17 cellular contexts compared by ENCODE assay signal in the genomic region with DNA sequence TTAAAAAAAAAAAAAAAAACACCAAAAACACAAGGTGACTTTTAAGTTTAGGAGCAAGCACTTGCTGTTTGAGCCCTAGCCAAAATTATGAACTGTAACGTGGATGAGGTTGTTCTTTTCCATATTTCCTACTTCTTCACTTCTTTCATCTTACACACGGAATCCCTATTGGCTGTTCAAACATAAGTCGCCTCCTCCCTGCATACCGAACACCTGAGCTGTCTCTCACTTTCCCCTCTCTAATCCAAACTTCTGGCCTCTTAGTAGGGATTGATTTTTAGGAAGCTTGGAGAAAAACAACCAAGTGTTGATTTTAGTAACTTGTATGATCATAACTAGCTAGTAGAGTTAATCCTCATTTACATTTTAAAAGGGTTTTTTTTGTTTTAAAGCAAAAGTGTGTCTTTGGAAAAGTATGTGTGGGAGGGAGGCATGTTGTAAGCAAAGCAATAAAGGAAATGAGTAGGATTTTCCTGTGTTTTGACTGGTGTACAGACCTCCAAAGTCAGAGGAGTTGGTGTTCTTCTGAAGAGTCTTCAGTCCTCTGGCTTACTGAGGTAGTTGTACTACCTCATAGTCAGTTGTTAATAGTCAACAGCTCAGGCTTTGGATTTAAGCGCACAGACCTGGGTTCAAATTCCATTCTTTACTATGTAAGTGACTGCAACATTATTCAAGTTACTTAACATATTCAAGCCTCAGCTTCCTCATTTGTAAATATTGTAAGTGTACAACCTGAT. TPM values are rescaled to one million over a fixed set of nuclear protein-coding genes. Genes with fewer than 3 reads are reported as not detected.
DNase-seq lines count a peak whose midpoint lies in the region; ATAC-seq and TF ChIP-seq lines count a peak whose summit lies in the region.
"Had no signal": no experiment of that assay in that cellular context is flagged by ENCODE, and none has a peak within 500 bp of the region (broad histone marks: within the 10 kb centered on the region; RNA-seq: fewer than 3 reads in every experiment).

No MANE protein-coding gene starts in this region.

- H2AFZ ChIP-seq in hepatocyte: no peak overlapping the region

- no peaks in the 10 kb centered on the region for H3K36me3 ChIP-seq in hepatocyte (replicated peaks; ENCODE audit: insufficient read depth, low read depth)
- no peaks in the 10 kb centered on the region for H3K36me3 ChIP-seq in uterus
- H3K36me3 ChIP-seq in heart right ventricle: peaks cover 0 to 100% (median 31%) of the 10 kb centered on the region in 9 donors

- no peak overlapping the region for H3K4me3 ChIP-seq in hepatocyte
- no peak overlapping the region for H3K4me3 ChIP-seq in uterus
- H3K4me3 ChIP-seq in heart right ventricle: no peak overlapping the region
- H3K4me3 ChIP-seq: upper lobe of left lung had no signal

- H3K9me2 ChIP-seq in hepatocyte (replicated peaks; ENCODE audit: insufficient read depth): no peaks in the 10 kb centered on the region

- peaks cover 27% of the 10 kb centered on the region for H3K79me2 ChIP-seq in hepatocyte

- WGBS in hepatocyte (ENCODE audit: low lambda C conversion rate, missing lambda C conversion rate): 81% methylated on average over 5 of the region's 5 CpGs
- WGBS in heart right ventricle, 2 donors: 82 to 85% methylated on average over 5 of the region's 5 CpGs

- H3K27ac ChIP-seq in hepatocyte (peak overlapping the region; percentile 13), uterus (peak overlapping the region; percentile 42 to 43), heart right ventricle (peak overlapping the region in 1 of 10 donors; percentile 8)
- H3K27ac ChIP-seq: upper lobe of left lung had no signal

- H4K20me1 ChIP-seq in hepatocyte (ENCODE audit: insufficient read depth, poor library complexity, severe bottlenecking): no peaks in the 10 kb centered on the region

- no peaks in the 10 kb centered on the region for H3K9me3 Mint-ChIP-seq in activated naive CD8-positive, alpha-beta T cell (ENCODE audit: low read depth)
- no peaks in the 10 kb centered on the region for H3K9me3 Mint-ChIP-seq in activated naive CD8-positive, alpha-beta T cell treated with anti-CD3 and anti-CD28 coated beads for 36 hours
- H3K9me3 Mint-ChIP-seq in activated T-helper 2 cell treated with anti-CD3 and anti-CD28 coated beads, Interferon-gamma antibody, Interleukin-2, Interleukin-4, amounts not matched to agents 10 μg/mL and 5 μg/mL and 100 μg/mL, durations not matched to agents 14 hours and 24 hours and 36 hours: no peaks in the 10 kb centered on the region

- peaks cover 3% of the 10 kb centered on the region for H3K4me1 ChIP-seq in hepatocyte (ENCODE audit: insufficient read depth)
- H3K4me1 ChIP-seq in uterus: no peaks in the 10 kb centered on the region
- peaks cover 0 to 18% (median 7%) of the 10 kb centered on the region in 9 donors for H3K4me1 ChIP-seq in heart right ventricle

- no peak overlapping the region for H3K4me3 Mint-ChIP-seq in activated naive CD8-positive, alpha-beta T cell
- H3K4me3 Mint-ChIP-seq in activated naive CD8-positive, alpha-beta T cell treated with anti-CD3 and anti-CD28 coated beads for 36 hours: no peak overlapping the region
- no peak overlapping the region for H3K4me3 Mint-ChIP-seq in activated T-helper 2 cell treated with anti-CD3 and anti-CD28 coated beads, Interferon-gamma antibody, Interleukin-2, Interleukin-4, amounts not matched to agents 10 μg/mL and 5 μg/mL and 100 μg/mL, durations not matched to agents 14 hours and 24 hours and 36 hours (ENCODE audit: low read depth)

- H3K27ac Mint-ChIP-seq in activated naive CD8-positive, alpha-beta T cell: peak overlapping the region; percentile 35
- no peak overlapping the region for H3K27ac Mint-ChIP-seq in activated naive CD8-positive, alpha-beta T cell treated with anti-CD3 and anti-CD28 coated beads for 36 hours
- peak overlapping the region; percentile 64 for H3K27ac Mint-ChIP-seq in activated T-helper 2 cell treated with anti-CD3 and anti-CD28 coated beads, Interferon-gamma antibody, Interleukin-2, Interleukin-4, amounts not matched to agents 10 μg/mL and 5 μg/mL and 100 μg/mL, durations not matched to agents 14 hours and 24 hours and 36 hours

- peaks cover 3% of the 10 kb centered on the region for H3K36me3 Mint-ChIP-seq in activated naive CD8-positive, alpha-beta T cell
- H3K36me3 Mint-ChIP-seq in activated naive CD8-positive, alpha-beta T cell treated with anti-CD3 and anti-CD28 coated beads for 36 hours: peaks cover 23% of the 10 kb centered on the region
- H3K36me3 Mint-ChIP-seq in activated T-helper 2 cell treated with anti-CD3 and anti-CD28 coated beads, Interferon-gamma antibody, Interleukin-2, Interleukin-4, amounts not matched to agents 10 μg/mL and 5 μg/mL and 100 μg/mL, durations not matched to agents 14 hours and 24 hours and 36 hours (ENCODE audit: low read depth): peaks cover 72% of the 10 kb centered on the region

- intact Hi-C loops in activated T-helper 2 cell treated with anti-CD3 and anti-CD28 coated beads, Interferon-gamma antibody, Interleukin-2, Interleukin-4, amounts not matched to agents 10 μg/mL and 5 μg/mL and 100 μg/mL, durations not matched to agents 14 hours and 24 hours and 36 hours (cut with micrococcal nuclease): no loop called here
- intact Hi-C loops in uterus (cut with DNase I; ENCODE audit: low total_unique reads) (no loop called here), heart right ventricle (cut with DNase I) (no loop called here)

- H3K9me3 ChIP-seq in hepatocyte (ENCODE audit: low read depth) (no peaks in the 10 kb centered on the region), uterus (no peaks in the 10 kb centered on the region), heart right ventricle (no peaks in the 10 kb centered on the region)
- H3K9me3 ChIP-seq: upper lobe of left lung had no signal

- DNase-seq in activated naive CD8-positive, alpha-beta T cell treated with anti-CD3 and anti-CD28 coated beads for 36 hours: no peak
- DNase-seq in activated T-helper 2 cell treated with anti-CD3 and anti-CD28 coated beads, Interferon-gamma antibody, Interleukin-2, Interleukin-4, amounts not matched to agents 10 μg/mL and 5 μg/mL and 100 μg/mL, durations not matched to agents 14 hours and 24 hours and 36 hours (ENCODE audit: low spot score): no peak
- DNase-seq in hepatocyte (ENCODE audit: low spot score): no peak
- DNase-seq in uterus: no peak
- DNase-seq in GM10266 (ENCODE audit: extremely low spot score): no peak
- DNase-seq in heart right ventricle: no peak
- DNase-seq: activated CD4-positive, alpha-beta T cell treated with anti-CD3 and anti-CD28 coated beads, Interleukin-2, amount 50 U/mL, for 1 hour; activated gamma-delta T cell treated with Interleukin-2 at 50 U/mL for 16 hours; central memory CD4-positive, alpha-beta T cell; DMS53; GOT3; NCI-H1092 treated with DMSO at 0.1 percent for 48 hours; NCI-H524; upper lobe of left lung had no signal

- peaks cover 17% of the 10 kb centered on the region for H3K4me1 Mint-ChIP-seq in activated naive CD8-positive, alpha-beta T cell (ENCODE audit: low read depth)
- H3K4me1 Mint-ChIP-seq in activated naive CD8-positive, alpha-beta T cell treated with anti-CD3 and anti-CD28 coated beads for 36 hours: peaks cover 18% of the 10 kb centered on the region
- peaks cover 7% of the 10 kb centered on the region for H3K4me1 Mint-ChIP-seq in activated T-helper 2 cell treated with anti-CD3 and anti-CD28 coated beads, Interferon-gamma antibody, Interleukin-2, Interleukin-4, amounts not matched to agents 10 μg/mL and 5 μg/mL and 100 μg/mL, durations not matched to agents 14 hours and 24 hours and 36 hours (ENCODE audit: low read depth)

- no peak overlapping the region for H3K4me2 ChIP-seq in hepatocyte

- no peak for TF ChIP-seq CTCF in hepatocyte (IDR thresholded peaks at IDR 0.05; ENCODE audit: poor library complexity)
- TF ChIP-seq CTCF in uterus (IDR thresholded peaks at IDR 0.05): no peak
- TF ChIP-seq CTCF in GM10266 (IDR thresholded peaks at IDR 0.05; ENCODE audit: control insufficient read depth, insufficient read depth, low read depth, missing control alignments): no peak
- TF ChIP-seq CTCF in heart right ventricle (IDR thresholded peaks at IDR 0.05): no peak

- H3K27me3 ChIP-seq in hepatocyte (no peaks in the 10 kb centered on the region), uterus (no peaks in the 10 kb centered on the region), heart right ventricle (no peaks in the 10 kb centered on the region)
- H3K27me3 ChIP-seq: upper lobe of left lung had no signal

- H3K27me3 Mint-ChIP-seq in activated naive CD8-positive, alpha-beta T cell: no peaks in the 10 kb centered on the region
- no peaks in the 10 kb centered on the region for H3K27me3 Mint-ChIP-seq in activated naive CD8-positive, alpha-beta T cell treated with anti-CD3 and anti-CD28 coated beads for 36 hours
- H3K27me3 Mint-ChIP-seq in activated T-helper 2 cell treated with anti-CD3 and anti-CD28 coated beads, Interferon-gamma antibody, Interleukin-2, Interleukin-4, amounts not matched to agents 10 μg/mL and 5 μg/mL and 100 μg/mL, durations not matched to agents 14 hours and 24 hours and 36 hours (ENCODE audit: low read depth): no peaks in the 10 kb centered on the region

- ATAC-seq in HG02970 (IDR thresholded peaks at IDR 0.05; ENCODE audit: low FRiP score, unreplicated experiment) (no peak), heart right ventricle (no peak)
- ATAC-seq: esophagus mucosa had no signal

- TF ChIP-seq POLR2A in uterus (IDR thresholded peaks at IDR 0.05): no peak

RNA-seq across cellular contexts. Expression of gene RABGEF1, which starts 39.3 kb away (rescaled TPM):
- 10 to 100 TPM; 18.9 to 20.3 TPM for total RNA-seq in activated naive CD8-positive, alpha-beta T cell treated with anti-CD3 and anti-CD28 coated beads for 36 hours
- 24.5 and 26.3 TPM in 2 replicates for total RNA-seq in activated T-helper 2 cell treated with anti-CD3 and anti-CD28 coated beads, Interferon-gamma antibody, Interleukin-2, Interleukin-4, amounts not matched to agents 10 μg/mL and 5 μg/mL and 100 μg/mL, durations not matched to agents 14 hours and 24 hours and 36 hours
- total RNA-seq in hepatocyte (27.5 and 28.1 TPM in 2 replicates), uterus (10 to 100 TPM; 13.1 to 38.3 (median 25.4) TPM), heart right ventricle (10 to 100 TPM; 13.3 to 23.4 (median 17.4) TPM)
- polyA plus RNA-seq in hepatocyte (16.3 and 20.6 TPM in 2 replicates), heart right ventricle (10 to 100 TPM in 1 of 2 donors, 1 to 10 TPM in 1; 7.2 to 10.8 TPM)
